Comparison of ENCODE assay signal across 10 cellular contexts in genomic region chr7:47893238-47893637, GRCh38. TPM values are rescaled to one million over a fixed set of nuclear protein-coding genes. Genes with fewer than 3 reads are reported as not detected.
DNase-seq lines count a peak whose midpoint lies in the region; ATAC-seq and TF ChIP-seq lines count a peak whose summit lies in the region.
"Had no signal": no experiment of that assay in that cellular context is flagged by ENCODE, and none has a peak within 500 bp of the region (broad histone marks: within the 10 kb centered on the region; RNA-seq: fewer than 3 reads in every experiment).

No MANE protein-coding gene starts in this region.

- H3K79me2 ChIP-seq in MM.1S (ENCODE audit: low read length), result no peaks in the 10 kb centered on the region

- H3K9ac ChIP-seq in MM.1S (ENCODE audit: low read length), result no peak overlapping the region

- H4K20me1 ChIP-seq in MM.1S (ENCODE audit: insufficient read depth, low read length), result no peaks in the 10 kb centered on the region

- no peak overlapping the region for H3K27ac ChIP-seq in MM.1S (ENCODE audit: low read length)

- in situ Hi-C loops in G401 (cut with HindIII; ENCODE audit: low sequenced_read_pairs), result no loop called here

- no peaks in the 10 kb centered on the region for H3K27me3 ChIP-seq in MM.1S (replicated peaks; ENCODE audit: insufficient read depth, low read length)

- POLR2A ChIA-PET in GM10248 (lab: Yijun Ruan, JAX), result interaction anchor here (0.7 kb wide), 1 partner anchor 41 kb away, joined by 8 read pairs; no protein-coding TSS in a partner anchor

- peak; percentile 26 for TF ChIP-seq CTCF in GM10248 (IDR thresholded peaks at IDR 0.05; ENCODE audit: control extremely low read depth, extremely low read depth, low read depth, missing control alignments)
- TF ChIP-seq CTCF in MM.1S (IDR thresholded peaks at IDR 0.05; ENCODE audit: low read length), result peak; percentile 20; the same call in 1 of the 2 replicates
- peak; percentile 45 for TF ChIP-seq CTCF in epithelial cell of proximal tubule (conservative IDR thresholded peaks at IDR 0.05; ENCODE audit: low read depth, low read length)

- H3K4me1 ChIP-seq in MM.1S (ENCODE audit: low read length), result no peaks in the 10 kb centered on the region

- no peaks in the 10 kb centered on the region for H3K9me3 ChIP-seq in MM.1S (replicated peaks; ENCODE audit: insufficient read depth, low read length)

- no peaks in the 10 kb centered on the region for H3K36me3 ChIP-seq in MM.1S (replicated peaks; ENCODE audit: insufficient read depth, low read length)

- no peak overlapping the region for H3K4me2 ChIP-seq in MM.1S (ENCODE audit: low read depth, low read length)

- peak; percentile 44 for DNase-seq in 8988T
- peak; percentile 40 for DNase-seq in GM10248 (ENCODE audit: extremely low spot score)
- DNase-seq in MM.1S, result no peak
- no peak for DNase-seq in epithelial cell of proximal tubule (ENCODE audit: low read depth)
- DNase-seq in G401 (ENCODE audit: low spot score), result no peak
- DNase-seq: NCI-H2081 had no signal

- CTCF ChIA-PET in GM10248 (lab: Yijun Ruan, JAX), result interaction anchor here (0.9 to 1.3 kb wide), 2 partner anchors 9 to 12 kb away, joined by 3 to 4 read pairs; no protein-coding TSS in a partner anchor

- H3F3A ChIP-seq in MM.1S (ENCODE audit: insufficient read depth, low read length), result no peaks in the 10 kb centered on the region

- ATAC-seq in GM19023 (IDR thresholded peaks at IDR 0.05; ENCODE audit: unreplicated experiment) (no peak), GM18505 (IDR thresholded peaks at IDR 0.05; ENCODE audit: unreplicated experiment) (no peak), GM18519 (IDR thresholded peaks at IDR 0.05; ENCODE audit: low FRiP score, unreplicated experiment) (no peak)
- ATAC-seq: activated T-helper 17 cell treated with anti-CD3 and anti-CD28 coated beads, Interleukin-2, amount 50 U/mL, for 72 hours had no signal

- H3K9me2 ChIP-seq in MM.1S (replicated peaks; ENCODE audit: insufficient read depth, low read length), result no peaks in the 10 kb centered on the region

- no peak for TF ChIP-seq POLR2A in GM18505 (IDR thresholded peaks at IDR 0.05; ENCODE audit: borderline replicate concordance, extremely low read depth, insufficient read depth, insufficient read length)

- no peak overlapping the region for H3K4me3 ChIP-seq in MM.1S (ENCODE audit: low read length)
- no peak overlapping the region for H3K4me3 ChIP-seq in epithelial cell of proximal tubule (ENCODE audit: low read depth, low read length)

- H2AFZ ChIP-seq in MM.1S (ENCODE audit: low read length), result no peak overlapping the region

RNA-seq across cellular contexts. Expression of gene PKD1L1, which starts 55.0 kb away (rescaled TPM):
- under 0.01 TPM in 1 of 2 replicates, not detected in the other for total RNA-seq in epithelial cell of proximal tubule
- total RNA-seq in G401 (2014; rRNA removed; shearing (Covaris generic)), result 0.14 and 3.6 TPM in 2 replicates

Comparison
In these comparisons a context has a peak if more than half of its experiments do, and no peak if none do; other contexts are left out.
1. DNase-seq: peak in 8988T (single experiment) and GM10248 (single experiment); none in MM.1S (single experiment), epithelial cell of proximal tubule (single experiment) and G401 (single experiment).
2. Peak in every context shown above with its lines, with median percentiles within 50 percentile points of each other: CTCF ChIP-seq.